In genomic region chr7:24455813-24456525, GRCh38 we compare ENCODE assay signal across 13 cellular contexts.
DNase-seq lines count a peak whose midpoint lies in the region; ATAC-seq, FAIRE-seq and TF ChIP-seq lines count a peak whose summit lies in the region.
"Had no signal": no experiment of that assay in that cellular context is flagged by ENCODE, and none has a peak within 500 bp of the region (broad histone marks: within the 10 kb centered on the region; RNA-seq: fewer than 3 reads in every experiment).

No MANE protein-coding gene starts in this region.

- H4K20me1 ChIP-seq in PC-9 (ENCODE audit: insufficient read depth): no peaks in the 10 kb centered on the region

- H3K9me3 ChIP-seq in A549 (no peaks in the 10 kb centered on the region), PC-9 (ENCODE audit: insufficient read depth, low read depth) (no peaks in the 10 kb centered on the region), sigmoid colon (no peaks in the 10 kb centered on the region)
- H3K9me3 ChIP-seq: SJCRH30, spleen had no signal

- H3K4me1 ChIP-seq in A549 (peaks cover 22% of the 10 kb centered on the region), PC-9 (replicated peaks; ENCODE audit: insufficient read depth) (peaks cover 8% of the 10 kb centered on the region; the same call in 1 of the 2 replicates), sigmoid colon (no peaks in the 10 kb centered on the region)
- H3K4me1 ChIP-seq: spleen had no signal

- intact Hi-C loops in PC-9 (cut with micrococcal nuclease; ENCODE audit: unreplicated experiment): no loop called here
- intact Hi-C loops in sigmoid colon (cut with DNase I): no loop called here

- no peak overlapping the region for H3K4me3 ChIP-seq in A549
- no peak overlapping the region for H3K4me3 ChIP-seq in PC-9
- no peak overlapping the region for H3K4me3 ChIP-seq in sigmoid colon
- H3K4me3 ChIP-seq: cardiac muscle cell, SJCRH30, spleen had no signal

- CTCF ChIA-PET in A549 (lab: Yijun Ruan, JAX): no interaction called here
- CTCF ChIA-PET in PC-9 (lab: Charles Lee): no interaction called here

- no peak for TF ChIP-seq EP300 in A549 (IDR thresholded peaks at IDR 0.05)
- no peak for TF ChIP-seq EP300 in sigmoid colon (IDR thresholded peaks at IDR 0.05)

- 88% methylated on average over 6 of the region's 6 CpGs for WGBS in A549 (ENCODE audit: missing lambda C conversion rate)
- 72 to 81% methylated on average over 6 of the region's 6 CpGs for WGBS in sigmoid colon, 2 donors

- no peaks in the 10 kb centered on the region for H3K9me2 ChIP-seq in PC-9 (ENCODE audit: insufficient read depth)

- no peaks in the 10 kb centered on the region for H3K79me2 ChIP-seq in PC-9 (ENCODE audit: low read depth)

- H3K27me3 ChIP-seq in PC-9 (ENCODE audit: insufficient read depth, low read depth) (no peaks in the 10 kb centered on the region), sigmoid colon (no peaks in the 10 kb centered on the region)
- H3K27me3 ChIP-seq: cardiac muscle cell, SJCRH30, spleen had no signal

- DNase-seq in A549 (ENCODE audit: low read depth in 1 of 2, low spot score in 1 of 2) (no peak), D721Med (ENCODE audit: insufficient read length, low spot score) (no peak), PC-9 (no peak), sigmoid colon (no peak)
- no peak for DNase-seq in stimulated activated naive CD4-positive, alpha-beta T cell treated with Interleukin-2 at 50 U/mL for 16 hours (lab: John Stamatoyannopoulos, UW)
- DNase-seq: GF-D8; SJCRH30; spleen; stimulated activated naive CD8-positive, alpha-beta T cell treated with anti-CD3 and anti-CD28 coated beads, Interleukin-15, Interleukin-2, amounts not matched to agents 100 U/mL and 50 U/mL, for 24 hours had no signal

- H3K36me3 ChIP-seq in PC-9 (ENCODE audit: low read depth) (no peaks in the 10 kb centered on the region), sigmoid colon (no peaks in the 10 kb centered on the region)
- H3K36me3 ChIP-seq: cardiac muscle cell, SJCRH30, spleen had no signal

- no peak overlapping the region for H2AFZ ChIP-seq in PC-9

- TF ChIP-seq POLR2A in A549 (IDR thresholded peaks at IDR 0.05; ENCODE audit: low read length): no peak
- TF ChIP-seq POLR2A in sigmoid colon (IDR thresholded peaks at IDR 0.05): no peak

- no peak for ATAC-seq in A549
- ATAC-seq in GM19324 (IDR thresholded peaks at IDR 0.05; ENCODE audit: low FRiP score, unreplicated experiment): peak; percentile 88
- peak; percentile 88 for ATAC-seq in HG02763 (IDR thresholded peaks at IDR 0.05; ENCODE audit: unreplicated experiment)
- peak; percentile 79 for ATAC-seq in HG03565 (IDR thresholded peaks at IDR 0.05; ENCODE audit: unreplicated experiment)
- ATAC-seq: stimulated activated naive CD8-positive, alpha-beta T cell treated with anti-CD3 and anti-CD28 coated beads, Interleukin-15, Interleukin-2, amounts not matched to agents 100 U/mL and 50 U/mL, for 24 hours had no signal

- TF ChIP-seq CTCF in A549 (IDR thresholded peaks at IDR 0.05): no peak
- TF ChIP-seq CTCF in D721Med (IDR thresholded peaks at IDR 0.05; ENCODE audit: insufficient read depth, missing control alignments): no peak
- TF ChIP-seq CTCF in PC-9 (conservative IDR thresholded peaks at IDR 0.05): no peak
- no peak for TF ChIP-seq CTCF in sigmoid colon (IDR thresholded peaks at IDR 0.05)

- POLR2A ChIA-PET in A549 (lab: Yijun Ruan, JAX) (no interaction called here), PC-9 (lab: Charles Lee; ENCODE audit: unreplicated experiment) (no interaction called here)

- no peak for TF ChIP-seq RAD21 in A549 (conservative IDR thresholded peaks at IDR 0.05 in 1 of 2, IDR thresholded peaks at IDR 0.05 in 1 of 2)

- H3K4me2 ChIP-seq in A549 (peak overlapping the region; percentile 53; the same call in 2 of the 3 replicates), PC-9 (no peak overlapping the region)

- no peak for FAIRE-seq in A549 (lab: Jason Lieb, UNC)
- no peak for FAIRE-seq in D721Med (lab: Jason Lieb, UNC)

- no TSS peak for BruUV-seq in PC-9 (replicated peaks; lab: Mats Ljungman, UMichigan)

- H3K27ac ChIP-seq in A549: peak overlapping the region; percentile 33 to 57
- H3K27ac ChIP-seq in PC-9: no peak overlapping the region
- no peak overlapping the region for H3K27ac ChIP-seq in sigmoid colon
- H3K27ac ChIP-seq: cardiac muscle cell, SJCRH30, spleen had no signal

- H3F3A ChIP-seq in PC-9 (ENCODE audit: insufficient read depth, low read depth): no peaks in the 10 kb centered on the region

TF ChIP-seq in A549, 52 proteins besides CTCF, POLR2A, EP300 and RAD21:
- TF ChIP-seq NR3C1 (IDR thresholded peaks at IDR 0.05): no peak
- no peak for TF ChIP-seq FOSB (CRISPR knock-in tag; IDR thresholded peaks at IDR 0.05)
- no peak for TF ChIP-seq REST (IDR thresholded peaks at IDR 0.05)
- TF ChIP-seq CBX8 (IDR thresholded peaks at IDR 0.05): no peak
- no peak for TF ChIP-seq EHF (CRISPR knock-in tag; IDR thresholded peaks at IDR 0.05)
- no peak for TF ChIP-seq CBX2 (IDR thresholded peaks at IDR 0.05; ENCODE audit: borderline replicate concordance, low read depth)
- no peak for TF ChIP-seq PBX3 (IDR thresholded peaks at IDR 0.05)
- no peak for TF ChIP-seq ZSCAN20 (CRISPR knock-in tag; IDR thresholded peaks at IDR 0.05)
- TF ChIP-seq MAX (IDR thresholded peaks at IDR 0.05): no peak
- TF ChIP-seq PHF8 (IDR thresholded peaks at IDR 0.05; ENCODE audit: borderline replicate concordance, low read depth): no peak
- no peak for TF ChIP-seq POLR2AphosphoS2 (conservative IDR thresholded peaks at IDR 0.05; ENCODE audit: low read length)
- no peak for TF ChIP-seq BCL3 (IDR thresholded peaks at IDR 0.05)
- TF ChIP-seq E2F6 (IDR thresholded peaks at IDR 0.05; ENCODE audit: borderline replicate concordance, low read depth): no peak
- no peak for TF ChIP-seq ESRRA (IDR thresholded peaks at IDR 0.05; ENCODE audit: borderline replicate concordance, low read length)
- no peak for TF ChIP-seq NPAS2 (CRISPR knock-in tag; IDR thresholded peaks at IDR 0.05; ENCODE audit: borderline replicate concordance)
- TF ChIP-seq EHMT2 (IDR thresholded peaks at IDR 0.05; ENCODE audit: low read depth): no peak
- TF ChIP-seq KDM1A (IDR thresholded peaks at IDR 0.05; ENCODE audit: low read depth): no peak
- TF ChIP-seq HOXB13 (CRISPR knock-in tag; IDR thresholded peaks at IDR 0.05; ENCODE audit: low read depth): no peak
- TF ChIP-seq BHLHE40 (IDR thresholded peaks at IDR 0.05; ENCODE audit: low read depth, low read length): no peak
TF ChIP-seq in A549: peak in this region for 0.

Comparison
In these comparisons a context has a peak if more than half of its experiments do, and no peak if none do; other contexts are left out.
1. ATAC-seq: peak in GM19324 (single experiment), HG02763 (single experiment) and HG03565 (single experiment); none in A549 (0 of 2).
2. H3K27ac ChIP-seq: peak in A549 (2 of 2); none in PC-9 (single experiment) and sigmoid colon (0 of 4).